ENCODE assay signal across 3 cellular contexts in genomic region chr5:181255836-181256578, GRCh38.
TF ChIP-seq lines count a peak whose summit lies in the region.

No MANE protein-coding gene starts in this region.

TF ChIP-seq in SK-N-SH, 30 proteins besides CTCF, POLR2A, EP300 and RAD21:
- no peak for TF ChIP-seq FOXM1 (IDR thresholded peaks at IDR 0.05; ENCODE audit: low read depth)
- TF ChIP-seq ZBTB33 (IDR thresholded peaks at IDR 0.05; ENCODE audit: borderline replicate concordance, low read depth), result no peak
- TF ChIP-seq REST (IDR thresholded peaks at IDR 0.05; ENCODE audit: low read depth, low read length), result no peak
- TF ChIP-seq FOSL2 (IDR thresholded peaks at IDR 0.05; ENCODE audit: borderline replicate concordance, low read depth), result no peak
- TF ChIP-seq FOXJ3 (CRISPR knock-in tag; IDR thresholded peaks at IDR 0.05), result no peak
- no peak for TF ChIP-seq MAX (IDR thresholded peaks at IDR 0.05; ENCODE audit: low read depth)
- no peak for TF ChIP-seq GATA2 (CRISPR knock-in tag; IDR thresholded peaks at IDR 0.05)
TF ChIP-seq in SK-N-SH: peak in this region for 0.

TF ChIP-seq in SK-N-SH treated with all-trans-retinoic acid at 6 μM for 48 hours, 23 proteins besides CTCF, POLR2A, EP300 and RAD21:
- TF ChIP-seq ZFP30 (CRISPR knock-in tag; IDR thresholded peaks at IDR 0.05), result no peak
- no peak for TF ChIP-seq ISL1 (CRISPR knock-in tag; IDR thresholded peaks at IDR 0.05)
- TF ChIP-seq CREB5 (CRISPR knock-in tag; IDR thresholded peaks at IDR 0.05; ENCODE audit: low read depth), result no peak
- no peak for TF ChIP-seq PATZ1 (CRISPR knock-in tag; IDR thresholded peaks at IDR 0.05; ENCODE audit: borderline replicate concordance)
- TF ChIP-seq CSRNP3 (CRISPR knock-in tag; IDR thresholded peaks at IDR 0.05), result no peak
- no peak for TF ChIP-seq PPARA (CRISPR knock-in tag; IDR thresholded peaks at IDR 0.05; ENCODE audit: borderline replicate concordance)

TF ChIP-seq in IMR-90, 13 proteins besides CTCF, POLR2A, EP300 and RAD21:
- no peak for TF ChIP-seq CHD1 (IDR thresholded peaks at IDR 0.05; ENCODE audit: low read depth, low read length)
- no peak for TF ChIP-seq MXI1 (IDR thresholded peaks at IDR 0.05; ENCODE audit: borderline replicate concordance, low read depth, low read length)
- TF ChIP-seq MAZ (IDR thresholded peaks at IDR 0.05; ENCODE audit: borderline replicate concordance, low read depth, low read length), result no peak
- TF ChIP-seq CEBPB (IDR thresholded peaks at IDR 0.05; ENCODE audit: low read depth, low read length), result no peak
- TF ChIP-seq BHLHE40 (IDR thresholded peaks at IDR 0.05; ENCODE audit: low read depth, low read length), result no peak
- no peak for TF ChIP-seq SMC3 (IDR thresholded peaks at IDR 0.05; ENCODE audit: low read depth, low read length)
- TF ChIP-seq, protein P1, sequence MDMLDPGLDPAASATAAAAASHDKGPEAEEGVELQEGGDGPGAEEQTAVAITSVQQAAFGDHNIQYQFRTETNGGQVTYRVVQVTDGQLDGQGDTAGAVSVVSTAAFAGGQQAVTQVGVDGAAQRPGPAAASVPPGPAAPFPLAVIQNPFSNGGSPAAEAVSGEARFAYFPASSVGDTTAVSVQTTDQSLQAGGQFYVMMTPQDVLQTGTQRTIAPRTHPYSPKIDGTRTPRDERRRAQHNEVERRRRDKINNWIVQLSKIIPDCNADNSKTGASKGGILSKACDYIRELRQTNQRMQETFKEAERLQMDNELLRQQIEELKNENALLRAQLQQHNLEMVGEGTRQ (IDR thresholded peaks at IDR 0.05; ENCODE audit: low read depth, low read length), result no peak
- TF ChIP-seq NFE2L2 (IDR thresholded peaks at IDR 0.05; ENCODE audit: low read depth, low read length), result no peak
- no peak for TF ChIP-seq RCOR1 (IDR thresholded peaks at IDR 0.05; ENCODE audit: insufficient replicate concordance, low read length)
- no peak for TF ChIP-seq FOS (IDR thresholded peaks at IDR 0.05; ENCODE audit: low read depth, low read length)
- TF ChIP-seq MAFK (IDR thresholded peaks at IDR 0.05; ENCODE audit: low read depth, low read length), result no peak
